In genomic region chr14:30938617-30939016, GRCh38 we compare ENCODE assay signal across 3 cellular contexts.
TF ChIP-seq lines count a peak whose summit lies in the region.

No MANE protein-coding gene starts in this region.

TF ChIP-seq in HepG2, 621 proteins besides CTCF, POLR2A, EP300 and RAD21:
- TF ChIP-seq HNF1A (IDR thresholded peaks at IDR 0.05; ENCODE audit: low read depth) (peak; percentile 23; the same call in 1 of the 2 replicates), HNF1A (CRISPR knock-in tag; IDR thresholded peaks at IDR 0.05; ENCODE audit: borderline replicate concordance) (no peak), CEBPG (CRISPR knock-in tag; IDR thresholded peaks at IDR 0.05) (peak; percentile 48; the same call in 1 of the 2 replicates)
- TF ChIP-seq, protein P1, sequence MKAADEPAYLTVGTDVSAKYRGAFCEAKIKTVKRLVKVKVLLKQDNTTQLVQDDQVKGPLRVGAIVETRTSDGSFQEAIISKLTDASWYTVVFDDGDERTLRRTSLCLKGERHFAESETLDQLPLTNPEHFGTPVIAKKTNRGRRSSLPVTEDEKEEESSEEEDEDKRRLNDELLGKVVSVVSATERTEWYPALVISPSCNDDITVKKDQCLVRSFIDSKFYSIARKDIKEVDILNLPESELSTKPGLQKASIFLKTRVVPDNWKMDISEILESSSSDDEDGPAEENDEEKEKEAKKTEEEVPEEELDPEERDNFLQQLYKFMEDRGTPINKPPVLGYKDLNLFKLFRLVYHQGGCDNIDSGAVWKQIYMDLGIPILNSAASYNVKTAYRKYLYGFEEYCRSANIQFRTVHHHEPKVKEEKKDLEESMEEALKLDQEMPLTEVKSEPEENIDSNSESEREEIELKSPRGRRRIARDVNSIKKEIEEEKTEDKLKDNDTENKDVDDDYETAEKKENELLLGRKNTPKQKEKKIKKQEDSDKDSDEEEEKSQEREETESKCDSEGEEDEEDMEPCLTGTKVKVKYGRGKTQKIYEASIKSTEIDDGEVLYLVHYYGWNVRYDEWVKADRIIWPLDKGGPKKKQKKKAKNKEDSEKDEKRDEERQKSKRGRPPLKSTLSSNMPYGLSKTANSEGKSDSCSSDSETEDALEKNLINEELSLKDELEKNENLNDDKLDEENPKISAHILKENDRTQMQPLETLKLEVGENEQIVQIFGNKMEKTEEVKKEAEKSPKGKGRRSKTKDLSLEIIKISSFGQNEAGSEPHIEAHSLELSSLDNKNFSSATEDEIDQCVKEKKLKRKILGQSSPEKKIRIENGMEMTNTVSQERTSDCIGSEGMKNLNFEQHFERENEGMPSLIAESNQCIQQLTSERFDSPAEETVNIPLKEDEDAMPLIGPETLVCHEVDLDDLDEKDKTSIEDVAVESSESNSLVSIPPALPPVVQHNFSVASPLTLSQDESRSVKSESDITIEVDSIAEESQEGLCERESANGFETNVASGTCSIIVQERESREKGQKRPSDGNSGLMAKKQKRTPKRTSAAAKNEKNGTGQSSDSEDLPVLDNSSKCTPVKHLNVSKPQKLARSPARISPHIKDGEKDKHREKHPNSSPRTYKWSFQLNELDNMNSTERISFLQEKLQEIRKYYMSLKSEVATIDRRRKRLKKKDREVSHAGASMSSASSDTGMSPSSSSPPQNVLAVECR (CRISPR knock-in tag; IDR thresholded peaks at IDR 0.05; ENCODE audit: borderline replicate concordance): no peak

TF ChIP-seq in H1, 55 proteins besides CTCF, POLR2A, EP300 and RAD21:
- peak; percentile 63; the same call in 1 of the 2 replicates for TF ChIP-seq CEBPB (IDR thresholded peaks at IDR 0.05; ENCODE audit: low read depth, low read length)
- TF ChIP-seq KDM5A (IDR thresholded peaks at IDR 0.05; ENCODE audit: low read length): no peak

TF ChIP-seq in WTC11, 78 proteins besides CTCF, POLR2A, EP300 and RAD21:
- TF ChIP-seq NR3C1 (CRISPR knock-in tag; conservative IDR thresholded peaks at IDR 0.05; ENCODE audit: low read depth) (no peak), RORB (CRISPR knock-in tag; IDR thresholded peaks at IDR 0.05) (no peak)
